ENCODE assay signal across 23 cellular contexts in the genomic region with DNA sequence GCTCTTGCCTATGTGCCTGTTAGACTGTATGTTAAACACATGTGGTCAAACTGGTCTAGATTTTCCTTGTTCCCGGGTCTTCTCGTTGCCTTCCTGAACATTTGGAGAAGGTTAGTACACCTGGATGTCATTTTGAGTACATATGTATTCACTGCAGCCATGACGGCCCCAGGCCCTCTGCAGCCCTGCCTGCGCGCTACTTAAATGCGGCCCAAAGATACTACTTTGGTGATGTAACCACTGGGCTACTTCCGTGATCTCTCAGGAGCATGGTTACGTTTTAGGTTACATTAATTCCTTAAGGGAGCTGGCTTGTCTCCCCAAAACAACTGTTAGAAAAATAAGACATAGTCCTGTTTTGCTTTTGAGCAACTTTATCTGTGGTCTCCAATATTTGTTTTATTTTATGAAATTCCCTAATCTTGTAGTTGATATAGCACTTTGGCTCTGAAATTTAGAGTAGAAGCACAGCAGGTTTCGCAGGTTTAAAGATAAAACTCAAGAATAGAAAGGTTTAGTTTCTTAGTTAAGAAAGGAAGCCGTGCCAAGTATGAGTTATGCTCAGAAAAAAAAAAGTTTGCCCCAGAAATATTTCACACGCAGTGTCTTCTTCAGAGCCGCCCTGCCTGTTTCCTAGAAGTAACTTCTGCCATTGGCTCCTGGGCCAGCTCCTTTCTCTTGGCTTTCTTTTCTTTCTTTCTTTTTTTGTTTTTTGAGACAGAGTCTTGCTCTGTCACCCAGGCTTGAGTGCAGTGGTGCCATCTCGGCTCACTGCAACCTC. TPM values are rescaled to one million over a fixed set of nuclear protein-coding genes. Genes with fewer than 3 reads are reported as not detected.
DNase-seq lines count a peak whose midpoint lies in the region; FAIRE-seq and TF ChIP-seq lines count a peak whose summit lies in the region.
"Had no signal": no experiment of that assay in that cellular context is flagged by ENCODE, and none has a peak within 500 bp of the region (broad histone marks: within the 10 kb centered on the region; RNA-seq: fewer than 3 reads in every experiment).

No MANE protein-coding gene starts in this region.

- FAIRE-seq in keratinocyte (lab: Jason Lieb, UNC), result peak; percentile 75
- FAIRE-seq: GM18507, H1 had no signal

- no peaks in the 10 kb centered on the region for H3K27me3 ChIP-seq in keratinocyte (ENCODE audit: control insufficient read depth, extremely low read depth, insufficient read depth, low read length)
- H3K27me3 ChIP-seq in left ventricle myocardium inferior (ENCODE audit: low read depth), result no peaks in the 10 kb centered on the region
- H3K27me3 ChIP-seq: BLaER1, SJCRH30 had no signal

- dilution Hi-C loops in keratinocyte (cut with MboI; ENCODE audit: extremely low pct_ligation_motif_present, low sequenced_read_pairs), result no loop called here

- no peak for TF ChIP-seq CTCF in keratinocyte (optimal IDR thresholded peaks at IDR 0.05 in 1 of 3, IDR thresholded peaks at IDR 0.05 in 1 of 3, conservative IDR thresholded peaks at IDR 0.05 in 1 of 3; ENCODE audit: extremely low read depth in 1 of 3, insufficient read depth in 2 of 3, low read length in 3 of 3)
- TF ChIP-seq CTCF in left ventricle myocardium inferior (IDR thresholded peaks at IDR 0.05; ENCODE audit: borderline replicate concordance), result no peak

- intact Hi-C loops in left ventricle myocardium inferior (cut with micrococcal nuclease), result no loop called here

- H4K20me1 ChIP-seq in keratinocyte (ENCODE audit: control insufficient read depth, extremely low read depth, insufficient read depth, low read length), result no peaks in the 10 kb centered on the region
- H4K20me1 ChIP-seq: BLaER1 had no signal

- H3K4me2 ChIP-seq in keratinocyte (ENCODE audit: control insufficient read depth, extremely low read depth, insufficient read depth, low read depth, low read length), result peak overlapping the region; percentile 40
- H3K4me2 ChIP-seq: BLaER1 had no signal

- no peaks in the 10 kb centered on the region for H3K9me3 ChIP-seq in keratinocyte (ENCODE audit: control insufficient read depth, low read depth, low read length)
- H3K9me3 ChIP-seq in left ventricle myocardium inferior (replicated peaks), result no peaks in the 10 kb centered on the region
- H3K9me3 ChIP-seq: BLaER1, SJCRH30 had no signal

- no peak overlapping the region for H3K4me3 ChIP-seq in keratinocyte (ENCODE audit: control insufficient read depth in 2 of 3, extremely low read depth in 1 of 3, insufficient read depth in 2 of 3, low read depth in 1 of 3, low read length in 3 of 3)
- H3K4me3 ChIP-seq in left ventricle myocardium inferior, result no peak overlapping the region
- H3K4me3 ChIP-seq: BLaER1, SJCRH30 had no signal

- no peaks in the 10 kb centered on the region for H3K36me3 ChIP-seq in keratinocyte (ENCODE audit: control insufficient read depth in 2 of 2, extremely low read depth in 1 of 2, insufficient read depth in 2 of 2, low read length in 2 of 2)
- no peaks in the 10 kb centered on the region for H3K36me3 ChIP-seq in left ventricle myocardium inferior
- H3K36me3 ChIP-seq: BLaER1, SJCRH30 had no signal

- H3K4me1 ChIP-seq in keratinocyte (ENCODE audit: control insufficient read depth, extremely low read depth, insufficient read depth, low read length), result peaks cover 35% of the 10 kb centered on the region
- H3K4me1 ChIP-seq in left ventricle myocardium inferior, result no peaks in the 10 kb centered on the region
- H3K4me1 ChIP-seq: BLaER1, SJCRH30 had no signal

- DNase-seq in AG20443 (ENCODE audit: low spot score) (peak; percentile 34), amniotic epithelial cell (ENCODE audit: low read depth) (peak; percentile 31), epithelial cell of prostate (ENCODE audit: low read depth, low spot score) (no peak), keratinocyte (ENCODE audit: low read depth, low spot score) (no peak), left ventricle myocardium inferior (no peak), DMS79 (lab: John Stamatoyannopoulos, UW) (no peak), NCI-H2029 treated with DMSO at 0.1 percent for 48 hours (lab: John Stamatoyannopoulos, UW) (no peak)
- DNase-seq in activated effector memory CD4-positive, alpha-beta T cell treated with anti-CD3 and anti-CD28 coated beads, Interleukin-2, amount 50 U/mL, for 16 hours, result no peak
- DNase-seq: 8988T; ACHN; CD4-positive, CD25-positive, alpha-beta regulatory T cell; DMS153; NCI-H1048; NCI-H1417 treated with DMSO at 0.1 percent for 48 hours; NCI-H1694 treated with DMSO at 0.1 percent for 48 hours; NCI-H2107; NCI-H524; NCI-H748 treated with DMSO at 0.1 percent for 48 hours; PC-3; SJCRH30 had no signal

- H3K9ac ChIP-seq in keratinocyte (ENCODE audit: control insufficient read depth, extremely low read depth, insufficient read depth, low read length), result no peak overlapping the region
- H3K9ac ChIP-seq: BLaER1 had no signal

- no peaks in the 10 kb centered on the region for H3K79me2 ChIP-seq in keratinocyte (ENCODE audit: control insufficient read depth, insufficient read depth, low read length)

- H2AFZ ChIP-seq in keratinocyte (ENCODE audit: control insufficient read depth, low read length), result peak overlapping the region; percentile 86

- peak overlapping the region; percentile 71 for H3K27ac ChIP-seq in epithelial cell of prostate
- peak overlapping the region; percentile 33 for H3K27ac ChIP-seq in keratinocyte (ENCODE audit: control insufficient read depth, insufficient read depth, low read length)
- H3K27ac ChIP-seq in left ventricle myocardium inferior (replicated peaks), result no peak overlapping the region
- H3K27ac ChIP-seq: BLaER1, SJCRH30 had no signal

- H3K9me1 ChIP-seq in keratinocyte (ENCODE audit: control insufficient read depth, extremely low read depth, insufficient read depth, low read length), result no peaks in the 10 kb centered on the region

RNA-seq across cellular contexts. Expression of a gene that starts 38.1 kb away (rescaled TPM):
- polyA plus RNA-seq in keratinocyte, result 2.3 to 4.0 TPM (median 3.4 TPM) in 3 replicates
- 2.6 TPM for polyA plus RNA-seq in keratinocyte (2011; ENCODE audit: low read depth)
- polyA plus RNA-seq in keratinocyte (2011; cell fraction: cytosol; rRNA removed), result 2.4 and 3.2 TPM in 2 replicates
- polyA plus RNA-seq in keratinocyte (2011; cell fraction: nucleus; rRNA removed), result 9.5 and 11.3 TPM in 2 replicates
- polyA plus RNA-seq in keratinocyte (2012; ENCODE audit: low replicate concordance), result 2.9 and 4.9 TPM in 2 replicates
- polyA minus RNA-seq in keratinocyte, result 3.2 to 8.2 TPM (median 3.8 TPM) in 3 replicates
- 2.1 TPM for polyA minus RNA-seq in keratinocyte (2011; cell fraction: cytosol; rRNA and poly(A)+ RNA removed)
- 11.4 and 26.2 TPM in 2 replicates for polyA minus RNA-seq in keratinocyte (2011; cell fraction: nucleus; rRNA and poly(A)+ RNA removed)
- 12.0 TPM for total RNA-seq in left ventricle myocardium inferior

Comparison
In these comparisons a context has a peak if more than half of its experiments do, and no peak if none do; other contexts are left out.
1. DNase-seq: peak in AG20443 (single experiment) and amniotic epithelial cell (single experiment); none in epithelial cell of prostate (single experiment), keratinocyte (single experiment), left ventricle myocardium inferior (single experiment), DMS79 (single experiment), NCI-H2029 treated with DMSO at 0.1 percent for 48 hours (single experiment) and activated effector memory CD4-positive, alpha-beta T cell treated with anti-CD3 and anti-CD28 coated beads, Interleukin-2, amount 50 U/mL, for 16 hours (single experiment).